ENCODE assay signal across 9 cellular contexts in genomic region chr9:33225319-33226152, GRCh38. TPM values are rescaled to one million over a fixed set of nuclear protein-coding genes. Genes with fewer than 3 reads are reported as not detected.
DNase-seq lines count a peak whose midpoint lies in the region; ATAC-seq and TF ChIP-seq lines count a peak whose summit lies in the region.
"Had no signal": no experiment of that assay in that cellular context is flagged by ENCODE, and none has a peak within 500 bp of the region (broad histone marks: within the 10 kb centered on the region; RNA-seq: fewer than 3 reads in every experiment).

No MANE protein-coding gene starts in this region.

- intact Hi-C loops in esophagus muscularis mucosa (cut with DNase I) = loop anchor here (1.0 kb wide), 1 partner anchor 143 kb away; no protein-coding TSS in a partner anchor

- no peak for TF ChIP-seq EP300 in esophagus muscularis mucosa (IDR thresholded peaks at IDR 0.05)

- no peaks in the 10 kb centered on the region for H3K36me3 ChIP-seq in OCI-LY3 (replicated peaks; ENCODE audit: low read depth, low read length)
- no peaks in the 10 kb centered on the region for H3K36me3 ChIP-seq in esophagus muscularis mucosa
- no peaks in the 10 kb centered on the region for H3K36me3 ChIP-seq in neutrophil
- H3K36me3 ChIP-seq: SJSA1 had no signal

- H2AFZ ChIP-seq in OCI-LY3 (ENCODE audit: low read depth, low read length) = no peak overlapping the region

- H3K27me3 ChIP-seq in OCI-LY3 (ENCODE audit: low read depth, low read length) (no peaks in the 10 kb centered on the region), esophagus muscularis mucosa (no peaks in the 10 kb centered on the region), neutrophil (no peaks in the 10 kb centered on the region)
- H3K27me3 ChIP-seq: SJSA1 had no signal

- DNase-seq in COLO829 (ENCODE audit: low spot score) = peak; percentile 78
- peak; percentile 67 for DNase-seq in activated T-cell treated with anti-CD3 and anti-CD28 coated beads for 24 hours (ENCODE audit: low read depth)
- no peak for DNase-seq in esophagus muscularis mucosa (ENCODE audit: extremely low spot score)
- peak; percentile 95 for DNase-seq in superior temporal gyrus (ENCODE audit: extremely low spot score)

- H4K20me1 ChIP-seq in OCI-LY3 (ENCODE audit: insufficient read depth, low read length) = no peaks in the 10 kb centered on the region

- TF ChIP-seq POLR2A in esophagus muscularis mucosa (IDR thresholded peaks at IDR 0.05; ENCODE audit: low read depth) = no peak

- H3K9me3 ChIP-seq in OCI-LY3 (ENCODE audit: insufficient read depth, low read length) (no peaks in the 10 kb centered on the region), esophagus muscularis mucosa (no peaks in the 10 kb centered on the region), neutrophil (no peaks in the 10 kb centered on the region)
- H3K9me3 ChIP-seq: SJSA1 had no signal

- H3K4me1 ChIP-seq in OCI-LY3 (ENCODE audit: low read length) (peaks cover 67% of the 10 kb centered on the region), esophagus muscularis mucosa (peaks cover 4 to 10% (median 7%) of the 10 kb centered on the region in 4 donors), neutrophil (ENCODE audit: control insufficient read depth in 1 of 2, insufficient read depth in 1 of 2, low read depth in 1 of 2, low read length in 1 of 2) (peaks cover 37 to 39% of the 10 kb centered on the region in 2 experiments)
- H3K4me1 ChIP-seq: SJSA1 had no signal

- H3K9ac ChIP-seq in OCI-LY3 (ENCODE audit: low read length) = no peak overlapping the region

- no peaks in the 10 kb centered on the region for H3K79me2 ChIP-seq in OCI-LY3 (ENCODE audit: low read length)

- peak; percentile 33 for ATAC-seq in HG02973 (IDR thresholded peaks at IDR 0.05; ENCODE audit: unreplicated experiment)
- no peak for ATAC-seq in HG02763 (IDR thresholded peaks at IDR 0.05; ENCODE audit: unreplicated experiment)

- H3K4me3 ChIP-seq in OCI-LY3 (ENCODE audit: low read length) = peak overlapping the region; percentile 22
- no peak overlapping the region for H3K4me3 ChIP-seq in esophagus muscularis mucosa
- H3K4me3 ChIP-seq in neutrophil (ENCODE audit: low read depth in 1 of 2, low read length in 1 of 2) = no peak overlapping the region
- H3K4me3 ChIP-seq: SJSA1 had no signal

- 26% methylated on average over 7 of the region's 7 CpGs for WGBS in esophagus muscularis mucosa

- H3K4me2 ChIP-seq in OCI-LY3 (ENCODE audit: low read length) = peak overlapping the region; percentile 59

- peak; percentile 84 for TF ChIP-seq CTCF in OCI-LY3 (IDR thresholded peaks at IDR 0.05; ENCODE audit: low read depth, low read length)
- peak; percentile 75 to 85 (median 79) for TF ChIP-seq CTCF in esophagus muscularis mucosa (IDR thresholded peaks at IDR 0.05)
- peak; percentile 75 for TF ChIP-seq CTCF in neutrophil (IDR thresholded peaks at IDR 0.05)

- peak overlapping the region; percentile 95 for H3K27ac ChIP-seq in OCI-LY3 (ENCODE audit: low read length)
- no peak overlapping the region for H3K27ac ChIP-seq in esophagus muscularis mucosa (replicated peaks in 1 of 4)
- peak overlapping the region; percentile 90 for H3K27ac ChIP-seq in neutrophil
- H3K27ac ChIP-seq: SJSA1 had no signal

RNA-seq across cellular contexts. Expression of gene SPINK4, which starts 14.4 kb away (rescaled TPM):
- total RNA-seq in esophagus muscularis mucosa = not detected
- total RNA-seq: SJSA1 had no signal

RNA-seq across cellular contexts. Expression of gene BAG1, which starts 39.0 kb away (rescaled TPM):
- total RNA-seq in esophagus muscularis mucosa = 100 to 1,000 TPM; 108 to 154 (median 126) TPM

RNA-seq across cellular contexts. Expression of gene CHMP5, which starts 39.3 kb away (rescaled TPM):
- total RNA-seq in esophagus muscularis mucosa = 10 to 100 TPM; 48.0 to 77.2 (median 65.2) TPM

RNA-seq across cellular contexts. Expression of gene B4GALT1, which starts 58.4 kb away (rescaled TPM):
- 10 to 100 TPM; 24.5 to 39.6 (median 37.8) TPM for total RNA-seq in esophagus muscularis mucosa

Comparison
In these comparisons a context has a peak if more than half of its experiments do, and no peak if none do; other contexts are left out.
1. H3K27ac ChIP-seq: peak in OCI-LY3 (single experiment) and neutrophil (single experiment); none in esophagus muscularis mucosa (0 of 4).
2. Peak in every context shown above with its lines, with median percentiles within 50 percentile points of each other: CTCF ChIP-seq.